In genomic region chr14:93015505-93015904, GRCh38 we compare ENCODE assay signal across 23 cellular contexts.
DNase-seq lines count a peak whose midpoint lies in the region; ATAC-seq and TF ChIP-seq lines count a peak whose summit lies in the region.
"Had no signal": no experiment of that assay in that cellular context is flagged by ENCODE, and none has a peak within 500 bp of the region (broad histone marks: within the 10 kb centered on the region; RNA-seq: fewer than 3 reads in every experiment).

No MANE protein-coding gene starts in this region.

- peaks cover 43% of the 10 kb centered on the region for H3K4me1 Mint-ChIP-seq in stimulated activated effector memory CD8-positive, alpha-beta T cell treated with anti-CD3 and anti-CD28 coated beads, Interleukin-12 subunit alpha, Interleukin-12 subunit beta, amount 100 ng/mL, for 72 hours

- no peak overlapping the region for H3K4me3 ChIP-seq in right cardiac atrium (ENCODE audit: low read length)
- no peak overlapping the region for H3K4me3 ChIP-seq in esophagus muscularis mucosa
- H3K4me3 ChIP-seq: K562, MG63, PC-9 had no signal

- peak in 2 of 3 donors; percentile 19 to 45 for DNase-seq in right cardiac atrium
- no peak for DNase-seq in Right ventricle myocardium inferior (ENCODE audit: missing footprints)
- no peak for DNase-seq in esophagus muscularis mucosa (ENCODE audit: extremely low spot score)
- DNase-seq in stimulated activated effector memory CD8-positive, alpha-beta T cell treated with anti-CD3 and anti-CD28 coated beads, Interleukin-12 subunit alpha, Interleukin-12 subunit beta, amount 100 ng/mL, for 72 hours (ENCODE audit: low spot score in 2 of 2) = no peak
- DNase-seq in NCI-H1417 treated with DMSO at 0.1 percent for 48 hours (lab: John Stamatoyannopoulos, UW) = no peak
- no peak for DNase-seq in GM20000 (ENCODE audit: low spot score)
- no peak for DNase-seq in inferior parietal cortex (ENCODE audit: extremely low spot score)
- DNase-seq: 8988T; Calu3; CD8-positive, alpha-beta memory T cell; DMS153; HFFc6; MG63; NCI-H1048; NCI-H1436 treated with DMSO at 0.1 percent for 48 hours; NCI-H2029; NCI-H2227 treated with DMSO at 0.1 percent for 48 hours; NCI-H510A; NCI-H748 treated with DMSO at 0.1 percent for 48 hours; PC-9; RPMI8226 had no signal

- H3K27me3 ChIP-seq in right cardiac atrium (ENCODE audit: control insufficient read depth, insufficient read depth) = no peaks in the 10 kb centered on the region
- H3K27me3 ChIP-seq in esophagus muscularis mucosa = no peaks in the 10 kb centered on the region
- H3K27me3 ChIP-seq: MG63 had no signal

- H3K4me1 ChIP-seq in right cardiac atrium (ENCODE audit: control insufficient read depth, insufficient read depth, low read length) (peaks cover 39% of the 10 kb centered on the region), esophagus muscularis mucosa (peaks cover 100% of the 10 kb centered on the region in 4 donors)

- no peak for TF ChIP-seq POLR2A in esophagus muscularis mucosa (IDR thresholded peaks at IDR 0.05; ENCODE audit: low read depth)

- no peaks in the 10 kb centered on the region for H3K9me3 ChIP-seq in right cardiac atrium (ENCODE audit: control insufficient read depth, low read length)
- H3K9me3 ChIP-seq in esophagus muscularis mucosa = no peaks in the 10 kb centered on the region
- H3K9me3 ChIP-seq: MG63 had no signal

- peaks cover 17% of the 10 kb centered on the region for H3K36me3 Mint-ChIP-seq in stimulated activated effector memory CD8-positive, alpha-beta T cell treated with anti-CD3 and anti-CD28 coated beads, Interleukin-12 subunit alpha, Interleukin-12 subunit beta, amount 100 ng/mL, for 72 hours

- 76% methylated on average over 15 of the region's 15 CpGs for WGBS in right cardiac atrium
- 74% methylated on average over 10 of the region's 15 CpGs for WGBS in esophagus muscularis mucosa

- H3K27ac Mint-ChIP-seq in stimulated activated effector memory CD8-positive, alpha-beta T cell treated with anti-CD3 and anti-CD28 coated beads, Interleukin-12 subunit alpha, Interleukin-12 subunit beta, amount 100 ng/mL, for 72 hours = peak overlapping the region; percentile 12

- ATAC-seq in right cardiac atrium (no peak), Right ventricle myocardium inferior (no peak)
- no peak for ATAC-seq in stimulated activated effector memory CD8-positive, alpha-beta T cell treated with anti-CD3 and anti-CD28 coated beads, Interleukin-12 subunit alpha, Interleukin-12 subunit beta, amount 100 ng/mL, for 72 hours
- ATAC-seq: K562, SK-N-SH treated with all-trans-retinoic acid at 6 μM for 48 hours had no signal

- TF ChIP-seq CTCF in esophagus muscularis mucosa (IDR thresholded peaks at IDR 0.05) (no peak), GM20000 (IDR thresholded peaks at IDR 0.05; ENCODE audit: extremely low read depth, missing control alignments) (no peak)

- intact Hi-C loops in right cardiac atrium (cut with DNase I) (no loop called here), Right ventricle myocardium inferior (cut with DNase I) (no loop called here), esophagus muscularis mucosa (cut with DNase I) (no loop called here)

- TF ChIP-seq EP300 in esophagus muscularis mucosa (IDR thresholded peaks at IDR 0.05) = no peak

- H3K4me3 Mint-ChIP-seq in stimulated activated effector memory CD8-positive, alpha-beta T cell treated with anti-CD3 and anti-CD28 coated beads, Interleukin-12 subunit alpha, Interleukin-12 subunit beta, amount 100 ng/mL, for 72 hours = no peak overlapping the region
- H3K4me3 Mint-ChIP-seq: CD8-positive, alpha-beta memory T cell; HFFc6 had no signal

- peaks cover 0 to 19% (median 0%) of the 10 kb centered on the region in 4 donors for H3K36me3 ChIP-seq in esophagus muscularis mucosa
- H3K36me3 ChIP-seq: MG63 had no signal

- H3K27ac ChIP-seq in right cardiac atrium (ENCODE audit: low read length) = no peak overlapping the region
- H3K27ac ChIP-seq in esophagus muscularis mucosa (replicated peaks in 1 of 4) = peak overlapping the region; percentile 84 to 90 (median 88)
- H3K27ac ChIP-seq: PC-9 had no signal

- no peaks in the 10 kb centered on the region for H3K9me3 Mint-ChIP-seq in stimulated activated effector memory CD8-positive, alpha-beta T cell treated with anti-CD3 and anti-CD28 coated beads, Interleukin-12 subunit alpha, Interleukin-12 subunit beta, amount 100 ng/mL, for 72 hours
- H3K9me3 Mint-ChIP-seq: CD8-positive, alpha-beta memory T cell; HFFc6 had no signal

Comparison
In these comparisons a context has a peak if more than half of its experiments do, and no peak if none do; other contexts are left out.
1. DNase-seq: peak in right cardiac atrium (2 of 3); none in Right ventricle myocardium inferior (single experiment), esophagus muscularis mucosa (single experiment), stimulated activated effector memory CD8-positive, alpha-beta T cell treated with anti-CD3 and anti-CD28 coated beads, Interleukin-12 subunit alpha, Interleukin-12 subunit beta, amount 100 ng/mL, for 72 hours (0 of 2), NCI-H1417 treated with DMSO at 0.1 percent for 48 hours (single experiment), GM20000 (single experiment) and inferior parietal cortex (single experiment).